23 cellular contexts compared by ENCODE assay signal in genomic region chr14:90107789-90108188, GRCh38. TPM values are rescaled to one million over a fixed set of nuclear protein-coding genes. Genes with fewer than 3 reads are reported as not detected.
"Had no signal": no experiment of that assay in that cellular context is flagged by ENCODE, and none has a peak within 500 bp of the region (broad histone marks: within the 10 kb centered on the region; RNA-seq: fewer than 3 reads in every experiment).

No MANE protein-coding gene starts in this region.

- H3K27ac ChIP-seq: adrenal gland, ascending aorta, brain microvascular endothelial cell, lower lobe of right lung, neural progenitor cell, prostate gland, thyroid gland had no signal

- H3K4me3 ChIP-seq: adrenal gland, ascending aorta, lower lobe of right lung, neural progenitor cell, prostate gland, thyroid gland had no signal

- FAIRE-seq: TTC549 had no signal

- H3K4me2 ChIP-seq: neural progenitor cell had no signal

- DNase-seq: activated CD4-positive, alpha-beta T cell treated with anti-CD3 and anti-CD28 coated beads, Interleukin-2, amount 50 U/mL, for 4 hours; activated CD8-positive, alpha-beta memory T cell treated with anti-CD3 and anti-CD28 coated beads for 24 hours; activated CD8-positive, alpha-beta memory T cell treated with anti-CD3 and anti-CD28 coated beads, Interleukin-2, amount 50 U/mL, for 4 hours; activated naive CD4-positive, alpha-beta T cell; activated T-cell treated with anti-CD3 and anti-CD28 coated beads, Interleukin-2, amount 50 U/mL, for 4 hours; brain microvascular endothelial cell; central memory CD4-positive, alpha-beta T cell; dermis blood vessel endothelial cell; effector CD8-positive, alpha-beta T cell; erythroblast; foreskin fibroblast; immature natural killer cell; lower lobe of right lung; naive thymus-derived CD8-positive, alpha-beta T cell; stimulated activated CD4-positive, alpha-beta T cell treated with anti-CD3 and anti-CD28 coated beads, Interleukin-1b, Interleukin-23, amount 100 ng/mL, for 48 hours; thyroid gland had no signal

- ATAC-seq: activated T-cell treated with anti-CD3 and anti-CD28 coated beads, Interleukin-2, amount 50 U/mL, for 4 hours; left lobe of liver; lower lobe of right lung; naive thymus-derived CD8-positive, alpha-beta T cell had no signal

- H3K9me3 ChIP-seq: adrenal gland, ascending aorta, lower lobe of right lung, prostate gland, thyroid gland had no signal

- H3K4me1 ChIP-seq: adrenal gland, ascending aorta, lower lobe of right lung, neural progenitor cell, prostate gland had no signal

RNA-seq across cellular contexts. Expression of gene KCNK13, which starts 46.0 kb away (rescaled TPM):
- polyA plus RNA-seq: fibroblast of lung; naive thymus-derived CD8-positive, alpha-beta T cell had no signal
